1 cellular context compared by ENCODE assay signal in genomic region chr4:85866508-85866907, GRCh38.
TF ChIP-seq lines count a peak whose summit lies in the region.

No MANE protein-coding gene starts in this region.

TF ChIP-seq in GM12878, 131 proteins besides CTCF, POLR2A, EP300 and RAD21 (continued from another document):
- TF ChIP-seq ZBTB4 (CRISPR knock-in tag; IDR thresholded peaks at IDR 0.05), result no peak
- no peak for TF ChIP-seq IRF3 (IDR thresholded peaks at IDR 0.05)
